In the genomic region with DNA sequence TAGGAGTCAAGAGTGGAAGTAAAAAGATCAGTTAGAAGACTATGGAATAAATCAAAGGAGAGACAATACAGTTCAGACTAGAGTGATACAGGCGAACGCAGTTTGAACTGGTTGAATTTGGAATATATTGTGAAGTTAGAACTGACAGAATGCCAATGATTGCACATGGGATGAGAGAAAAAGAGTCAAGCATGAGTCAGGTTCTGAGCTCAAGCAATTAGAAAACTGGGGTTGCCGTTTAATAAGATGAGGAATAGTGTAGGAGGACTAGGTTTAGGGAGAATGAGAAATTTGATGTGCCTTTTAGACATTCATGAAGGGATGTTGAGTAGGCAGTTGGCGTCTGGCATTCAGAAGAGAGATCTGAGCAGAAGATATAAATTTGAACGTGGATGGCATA, we compare ENCODE assay signal across 15 cellular contexts. TPM values are rescaled to one million over a fixed set of nuclear protein-coding genes. Genes with fewer than 3 reads are reported as not detected.
A peak's percentile ranks its signal among the peaks of the same experiment; 100 is the strongest.
DNase-seq lines count a peak whose midpoint lies in the region.
"Had no signal": no experiment of that assay in that cellular context is flagged by ENCODE, and none has a peak within 500 bp of the region (broad histone marks: within the 10 kb centered on the region; RNA-seq: fewer than 3 reads in every experiment).

No MANE protein-coding gene starts in this region.

- H3K4me3 Mint-ChIP-seq in CD8-positive, alpha-beta memory T cell, result no peak overlapping the region

- H3K4me1 Mint-ChIP-seq in CD8-positive, alpha-beta memory T cell, result no peaks in the 10 kb centered on the region

- no peaks in the 10 kb centered on the region for H3K36me3 ChIP-seq in CD8-positive, alpha-beta memory T cell (ENCODE audit: insufficient read depth, low read length)
- H3K36me3 ChIP-seq: BE2C had no signal

- DNase-seq in AG20443 (ENCODE audit: low spot score) (peak; percentile 25), LHCN-M2 (ENCODE audit: low read depth) (peak; percentile 19), fibroblast of peridontal ligament (ENCODE audit: extremely low read depth) (peak; percentile 60), putamen (ENCODE audit: low spot score) (peak; percentile 84), NCI-H146 (lab: John Stamatoyannopoulos, UW) (no peak), MV-4-11 (lab: John Stamatoyannopoulos, UW) (no peak)
- DNase-seq in CD8-positive, alpha-beta memory T cell, result no peak
- DNase-seq: BE2C, NCI-H1092, NCI-H187, NCI-H69, PC-3 had no signal

- POLR2A ChIA-PET in CD8-positive, alpha-beta memory T cell (lab: Charles Lee), result no interaction called here

- H3K9me3 Mint-ChIP-seq in CD8-positive, alpha-beta memory T cell, result peaks cover 0 to 2% (median 0%) of the 10 kb centered on the region in 5 donors

- no peaks in the 10 kb centered on the region for H3K9me3 ChIP-seq in CD8-positive, alpha-beta memory T cell (ENCODE audit: low read length)
- H3K9me3 ChIP-seq: A549, BE2C had no signal

- no peak overlapping the region for H3K27ac ChIP-seq in CD8-positive, alpha-beta memory T cell (ENCODE audit: low read depth, low read length)
- H3K27ac ChIP-seq: A549 had no signal

- H3K36me3 Mint-ChIP-seq in CD8-positive, alpha-beta memory T cell, result no peaks in the 10 kb centered on the region

- H3K27me3 Mint-ChIP-seq in CD8-positive, alpha-beta memory T cell, result peaks cover 0 to 4% of the 10 kb centered on the region in 2 donors

- H3K27me3 ChIP-seq in CD8-positive, alpha-beta memory T cell (ENCODE audit: insufficient read depth, low read length, poor library complexity, severe bottlenecking), result no peaks in the 10 kb centered on the region
- H3K27me3 ChIP-seq: BE2C had no signal

- CTCF ChIA-PET in CD8-positive, alpha-beta memory T cell (lab: Charles Lee), result no interaction called here

- no peaks in the 10 kb centered on the region for H3K4me1 ChIP-seq in CD8-positive, alpha-beta memory T cell (ENCODE audit: insufficient read depth, low read length)
- H3K4me1 ChIP-seq: BE2C had no signal

- H3K27ac Mint-ChIP-seq in CD8-positive, alpha-beta memory T cell, result no peak overlapping the region

- H3K4me3 ChIP-seq in CD8-positive, alpha-beta memory T cell (ENCODE audit: low read length), result no peak overlapping the region
- H3K4me3 ChIP-seq: A549, GM12878 had no signal

RNA-seq across cellular contexts. Expression of a gene that starts 8.0 kb away (rescaled TPM):
- 10.5 and 11.3 TPM in 2 replicates for total RNA-seq in LHCN-M2 (2014; rRNA removed)
- polyA plus RNA-seq in LHCN-M2 (2012), result 7.6 TPM
- total RNA-seq in CD8-positive, alpha-beta memory T cell, result under 1 TPM in 1 of 2 experiments, not detected in 1; 0.13 TPM
- not detected for polyA plus RNA-seq in CD8-positive, alpha-beta memory T cell
- total RNA-seq: HT-29 had no signal

Comparison
In these comparisons a context has a peak if more than half of its experiments do, and no peak if none do; other contexts are left out.
1. DNase-seq: peak in AG20443 (single experiment), LHCN-M2 (single experiment), fibroblast of peridontal ligament (single experiment) and putamen (single experiment); none in NCI-H146 (single experiment), CD8-positive, alpha-beta memory T cell (0 of 5) and MV-4-11 (single experiment).
2. RNA of a gene that starts 8.0 kb away (total RNA-seq): 10.5 to 11.3 TPM in LHCN-M2; 0.13 TPM in CD8-positive, alpha-beta memory T cell; every median in the first group is over 10 times any median in the second.